Comparison of ENCODE assay signal across 1 cellular context in genomic region chr6:43455034-43455747, GRCh38.
TF ChIP-seq lines count a peak whose summit lies in the region.

A gene with protein sequence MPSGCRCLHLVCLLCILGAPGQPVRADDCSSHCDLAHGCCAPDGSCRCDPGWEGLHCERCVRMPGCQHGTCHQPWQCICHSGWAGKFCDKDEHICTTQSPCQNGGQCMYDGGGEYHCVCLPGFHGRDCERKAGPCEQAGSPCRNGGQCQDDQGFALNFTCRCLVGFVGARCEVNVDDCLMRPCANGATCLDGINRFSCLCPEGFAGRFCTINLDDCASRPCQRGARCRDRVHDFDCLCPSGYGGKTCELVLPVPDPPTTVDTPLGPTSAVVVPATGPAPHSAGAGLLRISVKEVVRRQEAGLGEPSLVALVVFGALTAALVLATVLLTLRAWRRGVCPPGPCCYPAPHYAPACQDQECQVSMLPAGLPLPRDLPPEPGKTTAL (minus strand): TSS chr6:43455548. CDS start chr6:43454825, 723 bp downstream.

TF ChIP-seq in WTC11, 78 proteins besides CTCF, POLR2A, EP300 and RAD21 (continued from another document):
- TF ChIP-seq ZNF532 (CRISPR knock-in tag; IDR thresholded peaks at IDR 0.05; ENCODE audit: borderline replicate concordance): no peak
TF ChIP-seq in WTC11: peak in this region for 0.
